Comparison of ENCODE assay signal across 1 cellular context in the genomic region with DNA sequence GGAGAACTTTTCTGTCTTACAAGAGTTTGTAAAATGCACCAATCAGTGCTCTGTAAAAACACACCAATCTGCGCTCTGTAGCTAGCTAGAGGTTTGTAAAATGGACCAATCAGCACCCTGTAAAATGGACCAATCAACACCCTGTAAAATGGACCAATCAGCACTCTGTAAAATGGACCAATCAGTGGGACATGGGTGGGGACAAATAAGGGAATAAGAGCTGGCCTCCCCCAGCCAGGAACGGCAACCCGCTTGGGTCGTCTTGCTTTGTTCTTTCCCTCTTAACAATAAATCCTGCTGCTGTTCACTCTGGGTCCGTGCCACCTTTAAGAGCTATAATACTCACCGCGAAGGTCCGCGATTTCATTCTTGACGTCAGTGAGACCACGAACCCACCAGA.
TF ChIP-seq lines count a peak whose summit lies in the region.

No MANE protein-coding gene starts in this region.

TF ChIP-seq in K562, 482 proteins besides CTCF, POLR2A, EP300 and RAD21:
- no peak for TF ChIP-seq YY1 (IDR thresholded peaks at IDR 0.05; ENCODE audit: borderline replicate concordance in 1 of 3, control insufficient read depth in 1 of 3, extremely low read depth in 1 of 3, insufficient read depth in 3 of 3, insufficient read length in 1 of 3, insufficient replicate concordance in 2 of 3, low read depth in 1 of 3, low read length in 2 of 3)
- TF ChIP-seq, protein P1, sequence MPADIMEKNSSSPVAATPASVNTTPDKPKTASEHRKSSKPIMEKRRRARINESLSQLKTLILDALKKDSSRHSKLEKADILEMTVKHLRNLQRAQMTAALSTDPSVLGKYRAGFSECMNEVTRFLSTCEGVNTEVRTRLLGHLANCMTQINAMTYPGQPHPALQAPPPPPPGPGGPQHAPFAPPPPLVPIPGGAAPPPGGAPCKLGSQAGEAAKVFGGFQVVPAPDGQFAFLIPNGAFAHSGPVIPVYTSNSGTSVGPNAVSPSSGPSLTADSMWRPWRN (IDR thresholded peaks at IDR 0.05; ENCODE audit: low read depth) = no peak
- TF ChIP-seq CBX8 (IDR thresholded peaks at IDR 0.05; ENCODE audit: borderline replicate concordance, extremely low read depth, low read depth, low read length, poor library complexity, severe bottlenecking) = no peak
- TF ChIP-seq FOS (IDR thresholded peaks at IDR 0.05; ENCODE audit: extremely low read depth, insufficient read length) = peak; percentile 19
- TF ChIP-seq NFYB (IDR thresholded peaks at IDR 0.05; ENCODE audit: extremely low read depth, insufficient read length) = peak; percentile 73
- TF ChIP-seq RBM25 (IDR thresholded peaks at IDR 0.05; ENCODE audit: low read depth, low read length, severe bottlenecking) = peak; percentile 22
- no peak for TF ChIP-seq FOXM1 (IDR thresholded peaks at IDR 0.05; ENCODE audit: low read depth)
- TF ChIP-seq FOXM1 (CRISPR knock-in tag; IDR thresholded peaks at IDR 0.05; ENCODE audit: low read depth) = no peak
- no peak for TF ChIP-seq ASH1L (IDR thresholded peaks at IDR 0.05; ENCODE audit: borderline replicate concordance, low read depth, partially characterized antibody)
